ENCODE assay signal across 11 cellular contexts in genomic region chr2:136247204-136247990, GRCh38.
A peak's percentile ranks its signal among the peaks of the same experiment; 100 is the strongest.
DNase-seq lines count a peak whose midpoint lies in the region; ATAC-seq and TF ChIP-seq lines count a peak whose summit lies in the region.
"Had no signal": no experiment of that assay in that cellular context is flagged by ENCODE, and none has a peak within 500 bp of the region (broad histone marks: within the 10 kb centered on the region; RNA-seq: fewer than 3 reads in every experiment).

No MANE protein-coding gene starts in this region.

- intact Hi-C loops in uterus (cut with DNase I; ENCODE audit: low total_unique reads) = no loop called here

- no peak overlapping the region for H3K4me3 ChIP-seq in uterus

- no peaks in the 10 kb centered on the region for H3K9me3 ChIP-seq in uterus

- CTCF ChIA-PET in activated CD4-positive, alpha-beta T cell treated with anti-CD3 and anti-CD28 coated beads, Interleukin-2, amount 10 ng/mL, durations not matched to agents 7 days and 5 days (lab: Charles Lee) = interaction anchor here (1.2 to 2.0 kb wide), 3 partner anchors 9 to 21 kb away, joined by 3 to 5 read pairs (median 4); no protein-coding TSS in a partner anchor

- no peaks in the 10 kb centered on the region for H3K27me3 ChIP-seq in uterus

- peak; percentile 30 for DNase-seq in activated T-cell treated with anti-CD3 and anti-CD28 coated beads for 4 hours
- no peak for DNase-seq in activated T-cell treated with anti-CD3 and anti-CD28 coated beads, Interleukin-2, amount 50 U/mL, for 1 hour
- DNase-seq in activated CD4-positive, alpha-beta T cell treated with anti-CD3 and anti-CD28 coated beads, Interleukin-2, amount 10 ng/mL, durations not matched to agents 7 days and 5 days = no peak
- peak; percentile 62 for DNase-seq in inferior parietal cortex (ENCODE audit: extremely low spot score)
- no peak for DNase-seq in stimulated activated naive CD8-positive, alpha-beta T cell treated with anti-CD3 and anti-CD28 coated beads, Interleukin-15, amount 100 ng/mL, for 72 hours
- no peak for DNase-seq in uterus
- no peak for DNase-seq in osteocyte (ENCODE audit: extremely low spot score, unreplicated experiment)

- no peaks in the 10 kb centered on the region for H3K27me3 Mint-ChIP-seq in activated CD4-positive, alpha-beta T cell treated with anti-CD3 and anti-CD28 coated beads, Interleukin-2, amount 10 ng/mL, durations not matched to agents 7 days and 5 days
- H3K27me3 Mint-ChIP-seq in stimulated activated naive CD8-positive, alpha-beta T cell treated with anti-CD3 and anti-CD28 coated beads, Interleukin-15, amount 100 ng/mL, for 72 hours = no peaks in the 10 kb centered on the region
- no peaks in the 10 kb centered on the region for H3K27me3 Mint-ChIP-seq in osteocyte (ENCODE audit: unreplicated experiment)
- H3K27me3 Mint-ChIP-seq: stimulated activated naive CD8-positive, alpha-beta T cell treated with anti-CD3 and anti-CD28 coated beads, Interleukin-15, Interleukin-2, amounts not matched to agents 100 ng/mL and 50 ng/mL, for 24 hours had no signal

- no peak for TF ChIP-seq POLR2A in uterus (IDR thresholded peaks at IDR 0.05)

- no peak overlapping the region for H3K27ac ChIP-seq in uterus
- H3K27ac ChIP-seq: C4-2B had no signal

- H3K27ac Mint-ChIP-seq in activated CD4-positive, alpha-beta T cell treated with anti-CD3 and anti-CD28 coated beads, Interleukin-2, amount 10 ng/mL, durations not matched to agents 7 days and 5 days = peak overlapping the region; percentile 9
- peak overlapping the region; percentile 53 to 75 for H3K27ac Mint-ChIP-seq in stimulated activated naive CD8-positive, alpha-beta T cell treated with anti-CD3 and anti-CD28 coated beads, Interleukin-15, amount 100 ng/mL, for 72 hours
- no peak overlapping the region for H3K27ac Mint-ChIP-seq in osteocyte (ENCODE audit: unreplicated experiment)
- H3K27ac Mint-ChIP-seq: progenitor cell of endocrine pancreas; stimulated activated naive CD8-positive, alpha-beta T cell treated with anti-CD3 and anti-CD28 coated beads, Interleukin-15, Interleukin-2, amounts not matched to agents 100 ng/mL and 50 ng/mL, for 24 hours had no signal

- peaks cover 19% of the 10 kb centered on the region for H3K4me1 Mint-ChIP-seq in activated CD4-positive, alpha-beta T cell treated with anti-CD3 and anti-CD28 coated beads, Interleukin-2, amount 10 ng/mL, durations not matched to agents 7 days and 5 days
- H3K4me1 Mint-ChIP-seq in stimulated activated naive CD8-positive, alpha-beta T cell treated with anti-CD3 and anti-CD28 coated beads, Interleukin-15, amount 100 ng/mL, for 72 hours = peaks cover 36% of the 10 kb centered on the region
- no peaks in the 10 kb centered on the region for H3K4me1 Mint-ChIP-seq in osteocyte (ENCODE audit: unreplicated experiment)

- H3K36me3 Mint-ChIP-seq in activated CD4-positive, alpha-beta T cell treated with anti-CD3 and anti-CD28 coated beads, Interleukin-2, amount 10 ng/mL, durations not matched to agents 7 days and 5 days (ENCODE audit: low read depth) = no peaks in the 10 kb centered on the region
- H3K36me3 Mint-ChIP-seq in osteocyte (ENCODE audit: unreplicated experiment) = no peaks in the 10 kb centered on the region

- H3K9me3 Mint-ChIP-seq in activated CD4-positive, alpha-beta T cell treated with anti-CD3 and anti-CD28 coated beads, Interleukin-2, amount 10 ng/mL, durations not matched to agents 7 days and 5 days = peaks cover 5% of the 10 kb centered on the region
- H3K9me3 Mint-ChIP-seq in stimulated activated naive CD8-positive, alpha-beta T cell treated with anti-CD3 and anti-CD28 coated beads, Interleukin-15, amount 100 ng/mL, for 72 hours = no peaks in the 10 kb centered on the region
- H3K9me3 Mint-ChIP-seq in osteocyte (ENCODE audit: unreplicated experiment) = peaks cover 3% of the 10 kb centered on the region
- H3K9me3 Mint-ChIP-seq: stimulated activated naive CD8-positive, alpha-beta T cell treated with anti-CD3 and anti-CD28 coated beads, Interleukin-15, Interleukin-2, amounts not matched to agents 100 ng/mL and 50 ng/mL, for 24 hours had no signal

- no peak overlapping the region for H3K4me3 Mint-ChIP-seq in activated CD4-positive, alpha-beta T cell treated with anti-CD3 and anti-CD28 coated beads, Interleukin-2, amount 10 ng/mL, durations not matched to agents 7 days and 5 days
- H3K4me3 Mint-ChIP-seq in stimulated activated naive CD8-positive, alpha-beta T cell treated with anti-CD3 and anti-CD28 coated beads, Interleukin-15, amount 100 ng/mL, for 72 hours = no peak overlapping the region
- H3K4me3 Mint-ChIP-seq in osteocyte (ENCODE audit: unreplicated experiment) = no peak overlapping the region
- H3K4me3 Mint-ChIP-seq: stimulated activated naive CD8-positive, alpha-beta T cell treated with anti-CD3 and anti-CD28 coated beads, Interleukin-15, Interleukin-2, amounts not matched to agents 100 ng/mL and 50 ng/mL, for 24 hours had no signal

- ATAC-seq in stimulated activated naive CD8-positive, alpha-beta T cell treated with anti-CD3 and anti-CD28 coated beads, Interleukin-15, amount 100 ng/mL, for 72 hours = no peak
- ATAC-seq in GM18873 (IDR thresholded peaks at IDR 0.05; ENCODE audit: low FRiP score, unreplicated experiment) = no peak

- POLR2A ChIA-PET in activated CD4-positive, alpha-beta T cell treated with anti-CD3 and anti-CD28 coated beads, Interleukin-2, amount 10 ng/mL, durations not matched to agents 7 days and 5 days (lab: Charles Lee) = no interaction called here

- H3K36me3 ChIP-seq in uterus = no peaks in the 10 kb centered on the region

- H3K4me1 ChIP-seq in uterus = no peaks in the 10 kb centered on the region

- TF ChIP-seq CTCF in uterus (IDR thresholded peaks at IDR 0.05) (no peak), osteocyte (IDR thresholded peaks at IDR 0.05) (no peak)

Comparison
In these comparisons a context has a peak if more than half of its experiments do, and no peak if none do; other contexts are left out.
1. DNase-seq: peak in activated T-cell treated with anti-CD3 and anti-CD28 coated beads for 4 hours (single experiment) and inferior parietal cortex (single experiment); none in activated T-cell treated with anti-CD3 and anti-CD28 coated beads, Interleukin-2, amount 50 U/mL, for 1 hour (single experiment), activated CD4-positive, alpha-beta T cell treated with anti-CD3 and anti-CD28 coated beads, Interleukin-2, amount 10 ng/mL, durations not matched to agents 7 days and 5 days (single experiment), stimulated activated naive CD8-positive, alpha-beta T cell treated with anti-CD3 and anti-CD28 coated beads, Interleukin-15, amount 100 ng/mL, for 72 hours (0 of 2), uterus (0 of 2) and osteocyte (single experiment).